8 cellular contexts compared by ENCODE assay signal in genomic region chr4:95549246-95550138, GRCh38. TPM values are rescaled to one million over a fixed set of nuclear protein-coding genes. Genes with fewer than 3 reads are reported as not detected.
DNase-seq lines count a peak whose midpoint lies in the region; ATAC-seq and TF ChIP-seq lines count a peak whose summit lies in the region.

No MANE protein-coding gene starts in this region.

- TF ChIP-seq CTCF in osteoblast (IDR thresholded peaks at IDR 0.05; ENCODE audit: extremely low read depth, low read depth, low read length): no peak

- DNase-seq in activated T-helper 2 cell treated with anti-CD3 and anti-CD28 coated beads, Interferon-gamma antibody, Interleukin-2, Interleukin-4, amounts not matched to agents 10 μg/mL and 5 μg/mL and 100 μg/mL, durations not matched to agents 14 hours and 24 hours and 36 hours (ENCODE audit: low spot score): peak; percentile 45
- peak; percentile 74 for DNase-seq in cardiac septum (ENCODE audit: low spot score)
- DNase-seq in osteoblast (ENCODE audit: insufficient read length, low spot score, missing footprints): peak; percentile 86
- DNase-seq in middle frontal gyrus (ENCODE audit: extremely low spot score, low spot score): no peak
- no peak for DNase-seq in DMS153 (lab: John Stamatoyannopoulos, UW)

- H3K27ac ChIP-seq in osteoblast (ENCODE audit: low read depth, low read length): peak overlapping the region; percentile 76

- H3K4me1 Mint-ChIP-seq in activated T-helper 2 cell treated with anti-CD3 and anti-CD28 coated beads, Interferon-gamma antibody, Interleukin-2, Interleukin-4, amounts not matched to agents 10 μg/mL and 5 μg/mL and 100 μg/mL, durations not matched to agents 14 hours and 24 hours and 36 hours (ENCODE audit: low read depth): peaks cover 26% of the 10 kb centered on the region

- peaks cover 59% of the 10 kb centered on the region for H3K27me3 Mint-ChIP-seq in activated T-helper 2 cell treated with anti-CD3 and anti-CD28 coated beads, Interferon-gamma antibody, Interleukin-2, Interleukin-4, amounts not matched to agents 10 μg/mL and 5 μg/mL and 100 μg/mL, durations not matched to agents 14 hours and 24 hours and 36 hours (ENCODE audit: low read depth)

- H3K4me1 ChIP-seq in ES-I3 (ENCODE audit: insufficient read depth, low read length) (no peaks in the 10 kb centered on the region), osteoblast (ENCODE audit: insufficient read depth, low read length) (peaks cover 24% of the 10 kb centered on the region)

- ATAC-seq in GM19468 (IDR thresholded peaks at IDR 0.05; ENCODE audit: extremely low read depth, unreplicated experiment): peak; percentile 91
- peak; percentile 97 for ATAC-seq in HG03558 (IDR thresholded peaks at IDR 0.05; ENCODE audit: extremely low read depth, unreplicated experiment)

- H3K4me2 ChIP-seq in osteoblast (ENCODE audit: insufficient read depth, low read length): peak overlapping the region; percentile 89

- no peaks in the 10 kb centered on the region for H3K36me3 Mint-ChIP-seq in activated T-helper 2 cell treated with anti-CD3 and anti-CD28 coated beads, Interferon-gamma antibody, Interleukin-2, Interleukin-4, amounts not matched to agents 10 μg/mL and 5 μg/mL and 100 μg/mL, durations not matched to agents 14 hours and 24 hours and 36 hours (ENCODE audit: low read depth)

- no peaks in the 10 kb centered on the region for H3K9me3 ChIP-seq in ES-I3 (ENCODE audit: control insufficient read depth, insufficient read depth, low read length)
- H3K9me3 ChIP-seq in osteoblast (ENCODE audit: low read depth, low read length): no peaks in the 10 kb centered on the region

- intact Hi-C loops in activated T-helper 2 cell treated with anti-CD3 and anti-CD28 coated beads, Interferon-gamma antibody, Interleukin-2, Interleukin-4, amounts not matched to agents 10 μg/mL and 5 μg/mL and 100 μg/mL, durations not matched to agents 14 hours and 24 hours and 36 hours (cut with micrococcal nuclease): loop anchor here (2.0 kb wide), 2 partner anchors 51 to 393 kb away; no protein-coding TSS in a partner anchor
- intact Hi-C loops in cardiac septum (cut with DNase I): loop anchor here (5.0 kb wide), 1 partner anchor 42 kb away; no protein-coding TSS in a partner anchor

- H2AFZ ChIP-seq in osteoblast (ENCODE audit: low read length): peak overlapping the region; percentile 94

- no peaks in the 10 kb centered on the region for H4K20me1 ChIP-seq in osteoblast (ENCODE audit: insufficient read depth, low read length)

- H3K36me3 ChIP-seq in ES-I3 (ENCODE audit: insufficient read depth, low read length) (no peaks in the 10 kb centered on the region), osteoblast (ENCODE audit: insufficient read depth, low read length) (no peaks in the 10 kb centered on the region)

- H3K27ac Mint-ChIP-seq in activated T-helper 2 cell treated with anti-CD3 and anti-CD28 coated beads, Interferon-gamma antibody, Interleukin-2, Interleukin-4, amounts not matched to agents 10 μg/mL and 5 μg/mL and 100 μg/mL, durations not matched to agents 14 hours and 24 hours and 36 hours: no peak overlapping the region

- no peaks in the 10 kb centered on the region for H3K9me3 Mint-ChIP-seq in activated T-helper 2 cell treated with anti-CD3 and anti-CD28 coated beads, Interferon-gamma antibody, Interleukin-2, Interleukin-4, amounts not matched to agents 10 μg/mL and 5 μg/mL and 100 μg/mL, durations not matched to agents 14 hours and 24 hours and 36 hours

- H3K27me3 ChIP-seq in osteoblast (ENCODE audit: insufficient read depth, low read length): no peaks in the 10 kb centered on the region

- peak overlapping the region; percentile 91 for H3K4me3 ChIP-seq in osteoblast (ENCODE audit: insufficient read depth, low read length)

- H3K79me2 ChIP-seq in osteoblast (ENCODE audit: insufficient read depth, low read length): peaks cover 56% of the 10 kb centered on the region

- peak overlapping the region; percentile 89 for H3K4me3 Mint-ChIP-seq in activated T-helper 2 cell treated with anti-CD3 and anti-CD28 coated beads, Interferon-gamma antibody, Interleukin-2, Interleukin-4, amounts not matched to agents 10 μg/mL and 5 μg/mL and 100 μg/mL, durations not matched to agents 14 hours and 24 hours and 36 hours (ENCODE audit: low read depth)

- H3K9ac ChIP-seq in ES-I3 (ENCODE audit: low read depth, low read length): peak overlapping the region; percentile 74

RNA-seq across cellular contexts. Expression of gene UNC5C, which starts 0.7 kb away (rescaled TPM):
- total RNA-seq in activated T-helper 2 cell treated with anti-CD3 and anti-CD28 coated beads, Interferon-gamma antibody, Interleukin-2, Interleukin-4, amounts not matched to agents 10 μg/mL and 5 μg/mL and 100 μg/mL, durations not matched to agents 14 hours and 24 hours and 36 hours: 0.11 and 0.14 TPM in 2 replicates
- total RNA-seq in cardiac septum (1.7 TPM), osteoblast (9.0 and 13.6 TPM in 2 replicates)

Comparison
In these comparisons a context has a peak if more than half of its experiments do, and no peak if none do; other contexts are left out.
1. DNase-seq: peak in activated T-helper 2 cell treated with anti-CD3 and anti-CD28 coated beads, Interferon-gamma antibody, Interleukin-2, Interleukin-4, amounts not matched to agents 10 μg/mL and 5 μg/mL and 100 μg/mL, durations not matched to agents 14 hours and 24 hours and 36 hours (single experiment), cardiac septum (single experiment) and osteoblast (single experiment); none in middle frontal gyrus (single experiment) and DMS153 (single experiment).